1 cellular context compared by ENCODE assay signal in genomic region chr5:130479045-130479804, GRCh38.
TF ChIP-seq lines count a peak whose summit lies in the region.

No MANE protein-coding gene starts in this region.

TF ChIP-seq in WTC11, 78 proteins besides CTCF, POLR2A, EP300 and RAD21 (continued from another document):
- TF ChIP-seq ZNF281 (CRISPR knock-in tag; IDR thresholded peaks at IDR 0.05) (no peak), PREB (CRISPR knock-in tag; IDR thresholded peaks at IDR 0.05; ENCODE audit: borderline replicate concordance) (no peak), SP1 (CRISPR knock-in tag; conservative IDR thresholded peaks at IDR 0.05) (no peak), ZNF532 (CRISPR knock-in tag; IDR thresholded peaks at IDR 0.05; ENCODE audit: borderline replicate concordance) (no peak), ATF3 (CRISPR knock-in tag; conservative IDR thresholded peaks at IDR 0.05) (no peak)
